In genomic region chr22:19730662-19731360, GRCh38 we compare ENCODE assay signal across 1 cellular context.
TF ChIP-seq lines count a peak whose summit lies in the region.

No MANE protein-coding gene starts in this region.

TF ChIP-seq in K562, 482 proteins besides CTCF, POLR2A, EP300 and RAD21 (continued from another document and continues in another):
- TF ChIP-seq HDAC6 (IDR thresholded peaks at IDR 0.05; ENCODE audit: low read depth, low read length) (0 out of 2 replicates have a peak, but pooled peaks have one; percentile 61), ZNF41 (CRISPR knock-in tag; conservative IDR thresholded peaks at IDR 0.05) (0 out of 2 replicates have a peak, but pooled peaks have one; percentile 28), ZNF232 (CRISPR knock-in tag; IDR thresholded peaks at IDR 0.05) (no peak), YBX1 (IDR thresholded peaks at IDR 0.05) (no peak), ZKSCAN1 (IDR thresholded peaks at IDR 0.05; ENCODE audit: low read depth, low read length) (peak; percentile 68), PRMT5 (CRISPR knock-in tag; IDR thresholded peaks at IDR 0.05) (0 out of 2 replicates have a peak, but pooled peaks have one; percentile 12), NEUROD1 (IDR thresholded peaks at IDR 0.05; ENCODE audit: borderline replicate concordance, low read depth, low read length, partially characterized antibody) (peak; percentile 79), HLTF (IDR thresholded peaks at IDR 0.05) (peak; percentile 99), TCF7 (IDR thresholded peaks at IDR 0.05; ENCODE audit: borderline replicate concordance) (no peak), RBM25 (IDR thresholded peaks at IDR 0.05; ENCODE audit: low read depth, low read length, severe bottlenecking) (no peak), SMARCB1 (IDR thresholded peaks at IDR 0.05; ENCODE audit: insufficient read length, low read depth) (no peak), E2F4 (CRISPR knock-in tag; IDR thresholded peaks at IDR 0.05; ENCODE audit: low read depth) (no peak), ZNF316 (IDR thresholded peaks at IDR 0.05) (peak; percentile 65), CC2D1A (IDR thresholded peaks at IDR 0.05) (peak; percentile 99), MLX (CRISPR knock-in tag; conservative IDR thresholded peaks at IDR 0.05) (peak in 1 of 2 experiments; percentile 81; a peak in 1 of 4 replicates), DPF2 (IDR thresholded peaks at IDR 0.05) (no peak), NCOA1 (IDR thresholded peaks at IDR 0.05; ENCODE audit: low read depth) (no peak), KLF13 (tag; IDR thresholded peaks at IDR 0.05; ENCODE audit: borderline replicate concordance, low read depth) (peak; percentile 95), ZNF507 (tag; conservative IDR thresholded peaks at IDR 0.05) (no peak), CHD7 (IDR thresholded peaks at IDR 0.05; ENCODE audit: low read depth, low read length) (peak; percentile 7), DMBX1 (CRISPR knock-in tag; IDR thresholded peaks at IDR 0.05; ENCODE audit: borderline replicate concordance) (peak; percentile 80; the same call in 1 of the 2 replicates), ID3 (CRISPR knock-in tag; IDR thresholded peaks at IDR 0.05) (no peak), ID3 (tag; IDR thresholded peaks at IDR 0.05) (peak; percentile 96), SMAD4 (CRISPR knock-in tag; conservative IDR thresholded peaks at IDR 0.05) (peak; percentile 94), MXI1 (IDR thresholded peaks at IDR 0.05; ENCODE audit: low read depth, low read length) (peak; percentile 60; the same call in 1 of the 2 replicates), ZBTB1 (CRISPR knock-in tag; IDR thresholded peaks at IDR 0.05; ENCODE audit: borderline replicate concordance, low read depth) (no peak), JUNB (CRISPR knock-in tag; conservative IDR thresholded peaks at IDR 0.05) (0 out of 2 replicates have a peak, but pooled peaks have one; percentile 9)
- TF ChIP-seq, protein P1, sequence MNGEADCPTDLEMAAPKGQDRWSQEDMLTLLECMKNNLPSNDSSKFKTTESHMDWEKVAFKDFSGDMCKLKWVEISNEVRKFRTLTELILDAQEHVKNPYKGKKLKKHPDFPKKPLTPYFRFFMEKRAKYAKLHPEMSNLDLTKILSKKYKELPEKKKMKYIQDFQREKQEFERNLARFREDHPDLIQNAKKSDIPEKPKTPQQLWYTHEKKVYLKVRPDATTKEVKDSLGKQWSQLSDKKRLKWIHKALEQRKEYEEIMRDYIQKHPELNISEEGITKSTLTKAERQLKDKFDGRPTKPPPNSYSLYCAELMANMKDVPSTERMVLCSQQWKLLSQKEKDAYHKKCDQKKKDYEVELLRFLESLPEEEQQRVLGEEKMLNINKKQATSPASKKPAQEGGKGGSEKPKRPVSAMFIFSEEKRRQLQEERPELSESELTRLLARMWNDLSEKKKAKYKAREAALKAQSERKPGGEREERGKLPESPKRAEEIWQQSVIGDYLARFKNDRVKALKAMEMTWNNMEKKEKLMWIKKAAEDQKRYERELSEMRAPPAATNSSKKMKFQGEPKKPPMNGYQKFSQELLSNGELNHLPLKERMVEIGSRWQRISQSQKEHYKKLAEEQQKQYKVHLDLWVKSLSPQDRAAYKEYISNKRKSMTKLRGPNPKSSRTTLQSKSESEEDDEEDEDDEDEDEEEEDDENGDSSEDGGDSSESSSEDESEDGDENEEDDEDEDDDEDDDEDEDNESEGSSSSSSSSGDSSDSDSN (IDR thresholded peaks at IDR 0.05; ENCODE audit: borderline replicate concordance in 1 of 2, low read depth in 2 of 2, low read length in 2 of 2) = peak; percentile 94 to 99; a peak in 3 of 4 replicates
- TF ChIP-seq, protein P2, sequence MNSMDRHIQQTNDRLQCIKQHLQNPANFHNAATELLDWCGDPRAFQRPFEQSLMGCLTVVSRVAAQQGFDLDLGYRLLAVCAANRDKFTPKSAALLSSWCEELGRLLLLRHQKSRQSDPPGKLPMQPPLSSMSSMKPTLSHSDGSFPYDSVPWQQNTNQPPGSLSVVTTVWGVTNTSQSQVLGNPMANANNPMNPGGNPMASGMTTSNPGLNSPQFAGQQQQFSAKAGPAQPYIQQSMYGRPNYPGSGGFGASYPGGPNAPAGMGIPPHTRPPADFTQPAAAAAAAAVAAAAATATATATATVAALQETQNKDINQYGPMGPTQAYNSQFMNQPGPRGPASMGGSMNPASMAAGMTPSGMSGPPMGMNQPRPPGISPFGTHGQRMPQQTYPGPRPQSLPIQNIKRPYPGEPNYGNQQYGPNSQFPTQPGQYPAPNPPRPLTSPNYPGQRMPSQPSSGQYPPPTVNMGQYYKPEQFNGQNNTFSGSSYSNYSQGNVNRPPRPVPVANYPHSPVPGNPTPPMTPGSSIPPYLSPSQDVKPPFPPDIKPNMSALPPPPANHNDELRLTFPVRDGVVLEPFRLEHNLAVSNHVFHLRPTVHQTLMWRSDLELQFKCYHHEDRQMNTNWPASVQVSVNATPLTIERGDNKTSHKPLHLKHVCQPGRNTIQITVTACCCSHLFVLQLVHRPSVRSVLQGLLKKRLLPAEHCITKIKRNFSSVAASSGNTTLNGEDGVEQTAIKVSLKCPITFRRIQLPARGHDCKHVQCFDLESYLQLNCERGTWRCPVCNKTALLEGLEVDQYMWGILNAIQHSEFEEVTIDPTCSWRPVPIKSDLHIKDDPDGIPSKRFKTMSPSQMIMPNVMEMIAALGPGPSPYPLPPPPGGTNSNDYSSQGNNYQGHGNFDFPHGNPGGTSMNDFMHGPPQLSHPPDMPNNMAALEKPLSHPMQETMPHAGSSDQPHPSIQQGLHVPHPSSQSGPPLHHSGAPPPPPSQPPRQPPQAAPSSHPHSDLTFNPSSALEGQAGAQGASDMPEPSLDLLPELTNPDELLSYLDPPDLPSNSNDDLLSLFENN (IDR thresholded peaks at IDR 0.05; ENCODE audit: low read depth in 2 of 2, low read length in 2 of 2) = peak; percentile 6 to 66; a peak in 2 of 4 replicates
- TF ChIP-seq, protein P3, sequence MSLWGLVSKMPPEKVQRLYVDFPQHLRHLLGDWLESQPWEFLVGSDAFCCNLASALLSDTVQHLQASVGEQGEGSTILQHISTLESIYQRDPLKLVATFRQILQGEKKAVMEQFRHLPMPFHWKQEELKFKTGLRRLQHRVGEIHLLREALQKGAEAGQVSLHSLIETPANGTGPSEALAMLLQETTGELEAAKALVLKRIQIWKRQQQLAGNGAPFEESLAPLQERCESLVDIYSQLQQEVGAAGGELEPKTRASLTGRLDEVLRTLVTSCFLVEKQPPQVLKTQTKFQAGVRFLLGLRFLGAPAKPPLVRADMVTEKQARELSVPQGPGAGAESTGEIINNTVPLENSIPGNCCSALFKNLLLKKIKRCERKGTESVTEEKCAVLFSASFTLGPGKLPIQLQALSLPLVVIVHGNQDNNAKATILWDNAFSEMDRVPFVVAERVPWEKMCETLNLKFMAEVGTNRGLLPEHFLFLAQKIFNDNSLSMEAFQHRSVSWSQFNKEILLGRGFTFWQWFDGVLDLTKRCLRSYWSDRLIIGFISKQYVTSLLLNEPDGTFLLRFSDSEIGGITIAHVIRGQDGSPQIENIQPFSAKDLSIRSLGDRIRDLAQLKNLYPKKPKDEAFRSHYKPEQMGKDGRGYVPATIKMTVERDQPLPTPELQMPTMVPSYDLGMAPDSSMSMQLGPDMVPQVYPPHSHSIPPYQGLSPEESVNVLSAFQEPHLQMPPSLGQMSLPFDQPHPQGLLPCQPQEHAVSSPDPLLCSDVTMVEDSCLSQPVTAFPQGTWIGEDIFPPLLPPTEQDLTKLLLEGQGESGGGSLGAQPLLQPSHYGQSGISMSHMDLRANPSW (CRISPR knock-in tag; IDR thresholded peaks at IDR 0.05) = peak; percentile 100
- TF ChIP-seq, protein P4, sequence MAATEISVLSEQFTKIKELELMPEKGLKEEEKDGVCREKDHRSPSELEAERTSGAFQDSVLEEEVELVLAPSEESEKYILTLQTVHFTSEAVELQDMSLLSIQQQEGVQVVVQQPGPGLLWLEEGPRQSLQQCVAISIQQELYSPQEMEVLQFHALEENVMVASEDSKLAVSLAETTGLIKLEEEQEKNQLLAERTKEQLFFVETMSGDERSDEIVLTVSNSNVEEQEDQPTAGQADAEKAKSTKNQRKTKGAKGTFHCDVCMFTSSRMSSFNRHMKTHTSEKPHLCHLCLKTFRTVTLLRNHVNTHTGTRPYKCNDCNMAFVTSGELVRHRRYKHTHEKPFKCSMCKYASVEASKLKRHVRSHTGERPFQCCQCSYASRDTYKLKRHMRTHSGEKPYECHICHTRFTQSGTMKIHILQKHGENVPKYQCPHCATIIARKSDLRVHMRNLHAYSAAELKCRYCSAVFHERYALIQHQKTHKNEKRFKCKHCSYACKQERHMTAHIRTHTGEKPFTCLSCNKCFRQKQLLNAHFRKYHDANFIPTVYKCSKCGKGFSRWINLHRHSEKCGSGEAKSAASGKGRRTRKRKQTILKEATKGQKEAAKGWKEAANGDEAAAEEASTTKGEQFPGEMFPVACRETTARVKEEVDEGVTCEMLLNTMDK (IDR thresholded peaks at IDR 0.05; ENCODE audit: borderline replicate concordance, insufficient read depth, low read depth, low read length, poor library complexity, severe bottlenecking) = peak; percentile 31
